Comparison of ENCODE assay signal across 23 cellular contexts in the genomic region with DNA sequence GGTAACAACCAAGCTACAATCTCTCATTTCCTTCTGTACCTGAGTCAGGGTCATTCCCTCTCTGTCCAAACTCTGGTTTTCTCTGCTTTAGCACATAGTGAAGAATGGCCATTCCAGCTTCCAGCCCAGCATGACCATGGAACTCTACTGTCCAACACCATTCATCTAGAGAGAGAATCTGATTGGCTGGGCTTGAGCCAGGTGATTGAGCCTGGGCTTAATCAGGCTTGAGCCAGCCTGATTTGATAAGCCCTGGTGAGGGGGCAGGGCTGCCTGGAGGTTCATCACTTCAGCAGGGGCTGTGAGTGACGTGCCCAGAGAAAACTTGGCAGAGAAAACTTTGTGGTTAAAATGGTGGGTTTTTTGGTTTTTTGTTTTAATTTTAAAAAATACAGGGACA.
DNase-seq lines count a peak whose midpoint lies in the region; ATAC-seq and TF ChIP-seq lines count a peak whose summit lies in the region.
"Had no signal": no experiment of that assay in that cellular context is flagged by ENCODE, and none has a peak within 500 bp of the region (broad histone marks: within the 10 kb centered on the region; RNA-seq: fewer than 3 reads in every experiment).

No MANE protein-coding gene starts in this region.

- intact Hi-C loops in gastrocnemius medialis (cut with DNase I; ENCODE audit: low total_unique reads): no loop called here

- peaks cover 22% of the 10 kb centered on the region for H4K20me1 ChIP-seq in GM23338 (replicated peaks; ENCODE audit: insufficient read depth)

- H3K36me3 Mint-ChIP-seq in GM23338 (ENCODE audit: low read depth): peaks cover 32% of the 10 kb centered on the region

- H3K4me1 ChIP-seq in GM23338 (ENCODE audit: insufficient read depth): peaks cover 49% of the 10 kb centered on the region
- peaks cover 42 to 50% of the 10 kb centered on the region in 2 donors for H3K4me1 ChIP-seq in gastrocnemius medialis

- H3K4me3 ChIP-seq in GM23338 (no peak overlapping the region), gastrocnemius medialis (no peak overlapping the region)
- H3K4me3 ChIP-seq: HAP-1, SK-N-MC had no signal

- H2AFZ ChIP-seq in GM23338: no peak overlapping the region

- H3K9me3 ChIP-seq in gastrocnemius medialis: no peaks in the 10 kb centered on the region
- H3K9me3 ChIP-seq: HAP-1 had no signal

- H3K27me3 ChIP-seq in GM23338 (ENCODE audit: insufficient read depth) (no peaks in the 10 kb centered on the region), gastrocnemius medialis (no peaks in the 10 kb centered on the region)

- H3F3A ChIP-seq in GM23338 (replicated peaks; ENCODE audit: low read depth): no peaks in the 10 kb centered on the region

- peaks cover 4% of the 10 kb centered on the region for H3K27me3 Mint-ChIP-seq in GM23338 (ENCODE audit: insufficient read depth, low read depth, poor library complexity)
- H3K27me3 Mint-ChIP-seq: T-cell had no signal

- ATAC-seq in GM23338 (peak; percentile 38), gastrocnemius medialis (no peak), HG02642 (IDR thresholded peaks at IDR 0.05; ENCODE audit: poor library complexity, unreplicated experiment) (no peak)
- ATAC-seq: HepG2, Right ventricle myocardium inferior, T-cell had no signal

- TF ChIP-seq POLR2A in erythroblast (IDR thresholded peaks at IDR 0.05; ENCODE audit: low read length) (no peak), gastrocnemius medialis (IDR thresholded peaks at IDR 0.05) (no peak)

- H3K4me3 Mint-ChIP-seq in GM23338: no peak overlapping the region
- H3K4me3 Mint-ChIP-seq: CD14-positive monocyte, T-cell had no signal

- DNase-seq in GM23338 (ENCODE audit: low spot score) (no peak), OCI-M1 (lab: John Stamatoyannopoulos, UW) (peak; percentile 56), erythroblast (lab: John Stamatoyannopoulos, UW) (peak; percentile 42 to 61), gastrocnemius medialis (no peak), COLO668 (lab: John Stamatoyannopoulos, UW; ENCODE audit: unreplicated experiment) (no peak), foreskin melanocyte (no peak), HK-2 (ENCODE audit: unreplicated experiment) (no peak)
- DNase-seq: ACHN; COR-L47; GF-D8; NCI-H1417; NCI-H187 treated with DMSO at 0.1 percent for 48 hours; NCI-H345; NCI-H526 treated with DMSO at 0.1 percent for 48 hours; NK-92 treated with Interleukin-12 subunit alpha and Interleukin-12 subunit beta, amount 100 ng/mL, for 24 hours; T-cell had no signal

- no peaks in the 10 kb centered on the region for H3K9me3 Mint-ChIP-seq in GM23338
- H3K9me3 Mint-ChIP-seq: CD14-positive monocyte, T-cell had no signal

- no peak overlapping the region for H3K27ac ChIP-seq in GM23338 (ENCODE audit: low read depth)
- peak overlapping the region; percentile 55 to 71 (median 63) for H3K27ac ChIP-seq in gastrocnemius medialis
- H3K27ac ChIP-seq: KMS-11, SK-N-MC had no signal

- peaks cover 32% of the 10 kb centered on the region for H3K79me2 ChIP-seq in GM23338 (replicated peaks; ENCODE audit: insufficient read depth)

- in situ Hi-C loops in gastrocnemius medialis (cut with MboI; ENCODE audit: low sequenced_read_pairs in 4 of 4): no loop called here

- H3K36me3 ChIP-seq in GM23338 (ENCODE audit: insufficient read depth) (no peaks in the 10 kb centered on the region; the same call in 1 of the 2 replicates), gastrocnemius medialis (no peaks in the 10 kb centered on the region)

- no peak for TF ChIP-seq CTCF in GM23338 (conservative IDR thresholded peaks at IDR 0.05; ENCODE audit: low read depth in 2 of 2)
- TF ChIP-seq CTCF in gastrocnemius medialis (IDR thresholded peaks at IDR 0.05 in 4 of 5, conservative IDR thresholded peaks at IDR 0.05 in 1 of 5): no peak

- H3K4me2 ChIP-seq in GM23338: no peak overlapping the region
- H3K4me2 ChIP-seq: KMS-11 had no signal

- peak overlapping the region; percentile 12; the same call in 1 of the 2 replicates for H3K27ac Mint-ChIP-seq in GM23338
- H3K27ac Mint-ChIP-seq: T-cell had no signal

- H3K9me2 ChIP-seq in GM23338 (ENCODE audit: insufficient read depth): no peaks in the 10 kb centered on the region

- H3K4me1 Mint-ChIP-seq in GM23338: peaks cover 57% of the 10 kb centered on the region
- H3K4me1 Mint-ChIP-seq: CD14-positive monocyte had no signal

TF ChIP-seq in GM23338, 12 proteins besides CTCF, POLR2A, EP300 and RAD21 (continues in another document):
- no peak for TF ChIP-seq POLR2AphosphoS5 (IDR thresholded peaks at IDR 0.05; ENCODE audit: low read depth)
- TF ChIP-seq ZNF114 (CRISPR knock-in tag; IDR thresholded peaks at IDR 0.05): no peak
- TF ChIP-seq STAT1 (IDR thresholded peaks at IDR 0.05; ENCODE audit: unreplicated experiment): no peak
- TF ChIP-seq, protein P1, sequence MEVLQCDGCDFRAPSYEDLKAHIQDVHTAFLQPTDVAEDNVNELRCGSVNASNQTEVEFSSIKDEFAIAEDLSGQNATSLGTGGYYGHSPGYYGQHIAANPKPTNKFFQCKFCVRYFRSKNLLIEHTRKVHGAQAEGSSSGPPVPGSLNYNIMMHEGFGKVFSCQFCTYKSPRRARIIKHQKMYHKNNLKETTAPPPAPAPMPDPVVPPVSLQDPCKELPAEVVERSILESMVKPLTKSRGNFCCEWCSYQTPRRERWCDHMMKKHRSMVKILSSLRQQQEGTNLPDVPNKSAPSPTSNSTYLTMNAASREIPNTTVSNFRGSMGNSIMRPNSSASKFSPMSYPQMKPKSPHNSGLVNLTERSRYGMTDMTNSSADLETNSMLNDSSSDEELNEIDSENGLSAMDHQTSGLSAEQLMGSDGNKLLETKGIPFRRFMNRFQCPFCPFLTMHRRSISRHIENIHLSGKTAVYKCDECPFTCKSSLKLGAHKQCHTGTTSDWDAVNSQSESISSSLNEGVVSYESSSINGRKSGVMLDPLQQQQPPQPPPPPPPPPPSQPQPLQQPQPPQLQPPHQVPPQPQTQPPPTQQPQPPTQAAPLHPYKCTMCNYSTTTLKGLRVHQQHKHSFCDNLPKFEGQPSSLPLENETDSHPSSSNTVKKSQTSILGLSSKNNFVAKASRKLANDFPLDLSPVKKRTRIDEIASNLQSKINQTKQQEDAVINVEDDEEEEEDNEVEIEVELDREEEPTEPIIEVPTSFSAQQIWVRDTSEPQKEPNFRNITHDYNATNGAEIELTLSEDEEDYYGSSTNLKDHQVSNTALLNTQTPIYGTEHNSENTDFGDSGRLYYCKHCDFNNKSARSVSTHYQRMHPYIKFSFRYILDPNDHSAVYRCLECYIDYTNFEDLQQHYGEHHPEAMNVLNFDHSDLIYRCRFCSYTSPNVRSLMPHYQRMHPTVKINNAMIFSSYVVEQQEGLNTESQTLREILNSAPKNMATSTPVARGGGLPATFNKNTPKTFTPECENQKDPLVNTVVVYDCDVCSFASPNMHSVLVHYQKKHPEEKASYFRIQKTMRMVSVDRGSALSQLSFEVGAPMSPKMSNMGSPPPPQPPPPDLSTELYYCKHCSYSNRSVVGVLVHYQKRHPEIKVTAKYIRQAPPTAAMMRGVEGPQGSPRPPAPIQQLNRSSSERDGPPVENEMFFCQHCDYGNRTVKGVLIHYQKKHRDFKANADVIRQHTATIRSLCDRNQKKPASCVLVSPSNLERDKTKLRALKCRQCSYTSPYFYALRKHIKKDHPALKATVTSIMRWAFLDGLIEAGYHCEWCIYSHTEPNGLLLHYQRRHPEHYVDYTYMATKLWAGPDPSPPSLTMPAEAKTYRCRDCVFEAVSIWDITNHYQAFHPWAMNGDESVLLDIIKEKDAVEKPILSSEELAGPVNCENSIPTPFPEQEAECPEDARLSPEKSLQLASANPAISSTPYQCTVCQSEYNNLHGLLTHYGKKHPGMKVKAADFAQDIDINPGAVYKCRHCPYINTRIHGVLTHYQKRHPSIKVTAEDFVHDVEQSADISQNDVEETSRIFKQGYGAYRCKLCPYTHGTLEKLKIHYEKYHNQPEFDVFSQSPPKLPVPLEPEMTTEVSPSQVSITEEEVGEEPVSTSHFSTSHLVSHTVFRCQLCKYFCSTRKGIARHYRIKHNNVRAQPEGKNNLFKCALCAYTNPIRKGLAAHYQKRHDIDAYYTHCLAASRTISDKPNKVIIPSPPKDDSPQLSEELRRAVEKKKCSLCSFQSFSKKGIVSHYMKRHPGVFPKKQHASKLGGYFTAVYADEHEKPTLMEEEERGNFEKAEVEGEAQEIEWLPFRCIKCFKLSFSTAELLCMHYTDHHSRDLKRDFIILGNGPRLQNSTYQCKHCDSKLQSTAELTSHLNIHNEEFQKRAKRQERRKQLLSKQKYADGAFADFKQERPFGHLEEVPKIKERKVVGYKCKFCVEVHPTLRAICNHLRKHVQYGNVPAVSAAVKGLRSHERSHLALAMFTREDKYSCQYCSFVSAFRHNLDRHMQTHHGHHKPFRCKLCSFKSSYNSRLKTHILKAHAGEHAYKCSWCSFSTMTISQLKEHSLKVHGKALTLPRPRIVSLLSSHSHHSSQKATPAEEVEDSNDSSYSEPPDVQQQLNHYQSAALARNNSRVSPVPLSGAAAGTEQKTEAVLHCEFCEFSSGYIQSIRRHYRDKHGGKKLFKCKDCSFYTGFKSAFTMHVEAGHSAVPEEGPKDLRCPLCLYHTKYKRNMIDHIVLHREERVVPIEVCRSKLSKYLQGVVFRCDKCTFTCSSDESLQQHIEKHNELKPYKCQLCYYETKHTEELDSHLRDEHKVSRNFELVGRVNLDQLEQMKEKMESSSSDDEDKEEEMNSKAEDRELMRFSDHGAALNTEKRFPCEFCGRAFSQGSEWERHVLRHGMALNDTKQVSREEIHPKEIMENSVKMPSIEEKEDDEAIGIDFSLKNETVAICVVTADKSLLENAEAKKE (CRISPR knock-in tag; IDR thresholded peaks at IDR 0.05): no peak
- no peak for TF ChIP-seq NANOG (IDR thresholded peaks at IDR 0.05; ENCODE audit: borderline replicate concordance)
- no peak for TF ChIP-seq CREB1 (CRISPR knock-in tag; IDR thresholded peaks at IDR 0.05; ENCODE audit: low read depth)
- TF ChIP-seq EZH2 (IDR thresholded peaks at IDR 0.05; ENCODE audit: low read depth, unreplicated experiment): no peak
- TF ChIP-seq, protein P2, sequence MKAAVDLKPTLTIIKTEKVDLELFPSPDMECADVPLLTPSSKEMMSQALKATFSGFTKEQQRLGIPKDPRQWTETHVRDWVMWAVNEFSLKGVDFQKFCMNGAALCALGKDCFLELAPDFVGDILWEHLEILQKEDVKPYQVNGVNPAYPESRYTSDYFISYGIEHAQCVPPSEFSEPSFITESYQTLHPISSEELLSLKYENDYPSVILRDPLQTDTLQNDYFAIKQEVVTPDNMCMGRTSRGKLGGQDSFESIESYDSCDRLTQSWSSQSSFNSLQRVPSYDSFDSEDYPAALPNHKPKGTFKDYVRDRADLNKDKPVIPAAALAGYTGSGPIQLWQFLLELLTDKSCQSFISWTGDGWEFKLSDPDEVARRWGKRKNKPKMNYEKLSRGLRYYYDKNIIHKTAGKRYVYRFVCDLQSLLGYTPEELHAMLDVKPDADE (IDR thresholded peaks at IDR 0.05): no peak

Comparison
In these comparisons a context has a peak if more than half of its experiments do, and no peak if none do; other contexts are left out.
1. DNase-seq: peak in OCI-M1 (single experiment) and erythroblast (2 of 2); none in GM23338 (single experiment), gastrocnemius medialis (0 of 2), COLO668 (single experiment), foreskin melanocyte (single experiment) and HK-2 (single experiment).